ENCODE assay signal across 10 cellular contexts in genomic region chrX:47958943-47959342, GRCh38. TPM values are rescaled to one million over a fixed set of nuclear protein-coding genes. Genes with fewer than 3 reads are reported as not detected.
DNase-seq lines count a peak whose midpoint lies in the region; ATAC-seq lines count a peak whose summit lies in the region.
"Had no signal": no experiment of that assay in that cellular context is flagged by ENCODE, and none has a peak within 500 bp of the region (broad histone marks: within the 10 kb centered on the region; RNA-seq: fewer than 3 reads in every experiment).

No MANE protein-coding gene starts in this region.

- intact Hi-C loops in CD4-positive, alpha-beta memory T cell (cut with micrococcal nuclease) = loop anchor here (1.0 to 2.0 kb wide), 2 partner anchors 67 to 122 kb away; partner anchors contain the start of gene ZNF81

- H3K9me3 ChIP-seq in CD4-positive, alpha-beta memory T cell (ENCODE audit: control insufficient read depth in 1 of 2, low read length in 2 of 2) = no peaks in the 10 kb centered on the region

- no peaks in the 10 kb centered on the region for H3K27me3 Mint-ChIP-seq in CD4-positive, alpha-beta memory T cell
- H3K27me3 Mint-ChIP-seq in T-cell = no peaks in the 10 kb centered on the region
- H3K27me3 Mint-ChIP-seq: central memory CD8-positive, alpha-beta T cell had no signal

- no peak overlapping the region for H3K4me3 Mint-ChIP-seq in CD4-positive, alpha-beta memory T cell
- no peak overlapping the region for H3K4me3 Mint-ChIP-seq in T-cell
- H3K4me3 Mint-ChIP-seq: central memory CD8-positive, alpha-beta T cell had no signal

- no peaks in the 10 kb centered on the region for H3K27me3 ChIP-seq in CD4-positive, alpha-beta memory T cell (ENCODE audit: insufficient read depth, low read length)
- H3K27me3 ChIP-seq in H7 (ENCODE audit: control insufficient read depth, insufficient read depth, low read length) = no peaks in the 10 kb centered on the region

- peak in 4 of 5 donors; percentile 15 to 31 (median 23) for DNase-seq in CD4-positive, alpha-beta memory T cell
- DNase-seq in H7 = peak; percentile 25
- DNase-seq in T-cell = peak in 12 of 34 experiments; percentile 1 to 25 (median 10)
- peak; percentile 12 for DNase-seq in iPS DF 19.7 (ENCODE audit: low read depth, low spot score)
- no peak for DNase-seq in globus pallidus (ENCODE audit: low spot score)
- no peak for DNase-seq in 8988T

- H3K4me1 Mint-ChIP-seq in CD4-positive, alpha-beta memory T cell = no peaks in the 10 kb centered on the region
- H3K4me1 Mint-ChIP-seq in T-cell = peaks cover 0 to 2% (median 0%) of the 10 kb centered on the region in 3 donors
- H3K4me1 Mint-ChIP-seq: central memory CD8-positive, alpha-beta T cell had no signal

- H3K36me3 Mint-ChIP-seq in CD4-positive, alpha-beta memory T cell = no peaks in the 10 kb centered on the region
- no peaks in the 10 kb centered on the region for H3K36me3 Mint-ChIP-seq in T-cell

- H3K36me3 ChIP-seq in CD4-positive, alpha-beta memory T cell (ENCODE audit: insufficient read depth, low read length) = no peaks in the 10 kb centered on the region
- H3K36me3 ChIP-seq in H7 (replicated peaks; ENCODE audit: control insufficient read depth, insufficient read depth, low read length) = no peaks in the 10 kb centered on the region

- H3K4me3 ChIP-seq in CD4-positive, alpha-beta memory T cell (ENCODE audit: low read length in 2 of 2) = no peak overlapping the region
- no peak overlapping the region for H3K4me3 ChIP-seq in H7 (ENCODE audit: insufficient read depth, low read depth, low read length)

- ATAC-seq in T-cell (replicated peaks in 1 of 4) = peak; percentile 27 to 84 (median 70)
- no peak for ATAC-seq in HG03159 (IDR thresholded peaks at IDR 0.05; ENCODE audit: unreplicated experiment)
- ATAC-seq in HG03039 (IDR thresholded peaks at IDR 0.05; ENCODE audit: unreplicated experiment) = no peak

- H3K27ac ChIP-seq in CD4-positive, alpha-beta memory T cell (ENCODE audit: low read depth, low read length) = no peak overlapping the region

- no peaks in the 10 kb centered on the region for H3K4me1 ChIP-seq in CD4-positive, alpha-beta memory T cell (ENCODE audit: insufficient read depth, low read length)

- peaks cover 0 to 2% (median 0%) of the 10 kb centered on the region in 8 donors for H3K9me3 Mint-ChIP-seq in CD4-positive, alpha-beta memory T cell
- no peaks in the 10 kb centered on the region for H3K9me3 Mint-ChIP-seq in T-cell
- H3K9me3 Mint-ChIP-seq: central memory CD8-positive, alpha-beta T cell had no signal

- CTCF ChIA-PET in CD4-positive, alpha-beta memory T cell (lab: Charles Lee; ENCODE audit: partially characterized antibody) = interaction anchor here (0.7 to 1.6 kb wide), 3 partner anchors 11 to 68 kb away, joined by 3 to 4 read pairs (median 3); no protein-coding TSS in a partner anchor
- CTCF ChIA-PET in T-cell (lab: Charles Lee) = no interaction called here

- peak overlapping the region in 1 of 7 donors; percentile 69 for H3K27ac Mint-ChIP-seq in CD4-positive, alpha-beta memory T cell
- no peak overlapping the region for H3K27ac Mint-ChIP-seq in T-cell

- POLR2A ChIA-PET in CD4-positive, alpha-beta memory T cell (lab: Charles Lee; ENCODE audit: partially characterized antibody) = interaction anchor here (1.0 kb wide), 1 partner anchor 62 kb away, joined by 3 read pairs; no protein-coding TSS in a partner anchor
- POLR2A ChIA-PET in T-cell (lab: Charles Lee) = no interaction called here

RNA-seq across cellular contexts. Expression of gene ZNF182, which starts 44.8 kb away (rescaled TPM):
- total RNA-seq in CD4-positive, alpha-beta memory T cell = 10 to 100 TPM; 13.2 to 13.3 TPM
- 1 to 10 TPM; 2.9 to 7.6 TPM for polyA plus RNA-seq in CD4-positive, alpha-beta memory T cell
- 3.5 and 9.1 TPM in 2 replicates for total RNA-seq in H7 (2014; rRNA removed; shearing (Covaris generic))
- total RNA-seq in T-cell = 10 to 100 TPM in 3 of 5 donors, 1 to 10 TPM in 2; 7.7 to 13.0 (median 11.4) TPM

RNA-seq across cellular contexts. Expression of gene SPACA5, which starts 47.8 kb away (rescaled TPM):
- not detected for total RNA-seq in CD4-positive, alpha-beta memory T cell
- polyA plus RNA-seq in CD4-positive, alpha-beta memory T cell = not detected
- total RNA-seq in H7 (2014; rRNA removed; shearing (Covaris generic)) = not detected in 2 replicates
- not detected for total RNA-seq in T-cell
- total RNA-seq: T-helper 2 cell treated with Interferon-gamma antibody and Interleukin-4, amounts not matched to agents 100 ng/mL and 5 ng/mL, for 36 hours had no signal

Comparison
In these comparisons a context has a peak if more than half of its experiments do, and no peak if none do; other contexts are left out.
1. DNase-seq: peak in CD4-positive, alpha-beta memory T cell (4 of 5), H7 (single experiment) and iPS DF 19.7 (single experiment); none in globus pallidus (single experiment) and 8988T (single experiment).
2. ATAC-seq: peak in T-cell (4 of 4); none in HG03159 (single experiment) and HG03039 (single experiment).